ENCODE assay signal across 17 cellular contexts in the genomic region with DNA sequence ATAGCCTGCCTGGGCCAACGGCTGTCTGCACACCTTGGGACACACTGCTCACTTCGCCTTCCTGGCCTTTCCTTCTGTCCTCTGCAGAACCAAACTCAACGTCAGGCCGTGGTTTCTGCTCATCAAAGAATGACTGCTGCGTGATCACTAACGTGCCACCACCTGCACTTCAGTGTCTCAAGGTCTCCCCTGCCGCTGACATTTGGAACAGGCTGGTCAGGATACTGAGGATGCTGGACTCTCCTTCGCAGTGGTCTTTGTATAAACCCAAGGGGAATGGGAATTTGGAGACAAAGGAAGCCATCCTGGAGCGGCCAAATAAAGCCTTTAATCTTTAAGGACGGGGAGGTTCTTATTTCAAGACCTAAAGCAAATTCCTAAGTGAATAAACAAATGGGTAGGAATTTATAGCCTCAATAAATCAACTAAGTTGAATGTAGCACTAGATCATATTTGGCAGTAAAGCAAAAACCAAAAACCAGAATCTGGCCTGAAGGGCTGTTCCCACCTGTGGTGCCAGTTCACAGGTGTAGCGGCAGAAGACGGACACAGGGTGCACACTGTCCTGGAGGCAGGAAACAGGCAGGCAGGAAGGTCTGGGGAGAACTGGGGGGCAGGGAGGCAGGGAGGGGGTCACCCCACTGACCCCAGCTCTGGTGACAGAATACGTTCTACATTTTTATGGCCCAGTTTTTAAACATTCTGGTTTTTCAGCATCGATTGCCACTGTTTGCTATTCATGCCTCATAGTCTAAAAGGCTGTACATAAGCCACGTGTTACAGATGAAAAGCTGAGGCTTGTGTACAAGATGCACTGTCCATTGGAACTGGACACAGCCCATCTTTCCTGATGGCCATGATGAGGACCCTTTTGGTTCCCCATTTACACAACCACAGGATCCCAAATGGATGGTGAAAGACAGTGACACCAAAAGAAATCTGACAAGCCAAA. TPM values are rescaled to one million over a fixed set of nuclear protein-coding genes. Genes with fewer than 3 reads are reported as not detected.
DNase-seq lines count a peak whose midpoint lies in the region; ATAC-seq, FAIRE-seq and TF ChIP-seq lines count a peak whose summit lies in the region.
"Had no signal": no experiment of that assay in that cellular context is flagged by ENCODE, and none has a peak within 500 bp of the region (broad histone marks: within the 10 kb centered on the region; RNA-seq: fewer than 3 reads in every experiment).

No MANE protein-coding gene starts in this region.

- ATAC-seq in stimulated activated naive B cell treated with anti-CD40 and anti-IgM and Interleukin-4, amounts not matched to agents 10 μg/mL and 1 μg/mL and 100 μg/mL, for 72 hours (replicated peaks), result no peak
- ATAC-seq: K562 had no signal

- no peaks in the 10 kb centered on the region for H4K20me1 ChIP-seq in keratinocyte (ENCODE audit: control insufficient read depth, extremely low read depth, insufficient read depth, low read length)

- H3K27me3 ChIP-seq in keratinocyte (ENCODE audit: control insufficient read depth, extremely low read depth, insufficient read depth, low read length), result no peaks in the 10 kb centered on the region

- dilution Hi-C loops in keratinocyte (cut with MboI; ENCODE audit: extremely low pct_ligation_motif_present, low sequenced_read_pairs), result no loop called here

- peak; percentile 20 for FAIRE-seq in keratinocyte (lab: Jason Lieb, UNC)
- FAIRE-seq: astrocyte, K562 had no signal

- POLR2A ChIA-PET in HEK293T (lab: Yijun Ruan, JAX), result interaction anchor here (1.8 kb wide), 1 partner anchor 54 kb away, joined by 4 read pairs; the partner anchor contains the start of gene GINS1

- no peak overlapping the region for H3K9ac ChIP-seq in keratinocyte (ENCODE audit: control insufficient read depth, extremely low read depth, insufficient read depth, low read length)

- H3K4me1 Mint-ChIP-seq in stimulated activated naive B cell treated with anti-CD40 and anti-IgM and Interleukin-4, amounts not matched to agents 10 μg/mL and 1 μg/mL and 100 μg/mL, for 72 hours, result peaks cover 32 to 39% of the 10 kb centered on the region in 2 donors

- TF ChIP-seq CTCF in VCaP (conservative IDR thresholded peaks at IDR 0.05), result no peak
- TF ChIP-seq CTCF in keratinocyte (optimal IDR thresholded peaks at IDR 0.05 in 1 of 3, IDR thresholded peaks at IDR 0.05 in 1 of 3, conservative IDR thresholded peaks at IDR 0.05 in 1 of 3; ENCODE audit: extremely low read depth in 1 of 3, insufficient read depth in 2 of 3, low read length in 3 of 3), result peak in 2 of 3 experiments; percentile 6 to 7

- no peak overlapping the region for H3K4me3 ChIP-seq in keratinocyte (ENCODE audit: control insufficient read depth in 2 of 3, extremely low read depth in 1 of 3, insufficient read depth in 2 of 3, low read depth in 1 of 3, low read length in 3 of 3)
- H3K4me3 ChIP-seq: K562, skin epidermis had no signal

- no peak for DNase-seq in HEK293T (ENCODE audit: extremely low spot score)
- DNase-seq in keratinocyte (ENCODE audit: low read depth, low spot score), result no peak
- DNase-seq in stimulated activated naive B cell treated with anti-CD40 and anti-IgM and Interleukin-4, amounts not matched to agents 10 μg/mL and 1 μg/mL and 100 μg/mL, for 72 hours, result no peak
- DNase-seq in NCI-H446 treated with DMSO at 0.1 percent for 48 hours (lab: John Stamatoyannopoulos, UW), result no peak
- DNase-seq in NCI-H2196 (lab: John Stamatoyannopoulos, UW; ENCODE audit: unreplicated experiment), result no peak
- DNase-seq in NOMO-1 treated with DMSO at 0.1 percent for 48 hours (lab: John Stamatoyannopoulos, UW; ENCODE audit: unreplicated experiment), result no peak
- DNase-seq: activated effector memory CD4-positive, alpha-beta T cell treated with Interleukin-2 at 50 U/mL for 16 hours; DMS53; GOT3; NCI-H2227 treated with DMSO at 0.1 percent for 48 hours; nucleus accumbens; stimulated activated naive CD4-positive, alpha-beta T cell had no signal

- H3K9me3 Mint-ChIP-seq in stimulated activated naive B cell treated with anti-CD40 and anti-IgM and Interleukin-4, amounts not matched to agents 10 μg/mL and 1 μg/mL and 100 μg/mL, for 72 hours, result peaks cover 0 to 6% of the 10 kb centered on the region in 2 donors

- H3K27ac ChIP-seq in VCaP, result peak overlapping the region; percentile 96
- H3K27ac ChIP-seq in keratinocyte (ENCODE audit: control insufficient read depth, insufficient read depth, low read length), result peak overlapping the region; percentile 15

- H3K4me3 Mint-ChIP-seq in stimulated activated naive B cell treated with anti-CD40 and anti-IgM and Interleukin-4, amounts not matched to agents 10 μg/mL and 1 μg/mL and 100 μg/mL, for 72 hours, result no peak overlapping the region
- H3K4me3 Mint-ChIP-seq: memory B cell had no signal

- CTCF ChIA-PET in HEK293T (lab: Yijun Ruan, JAX), result interaction anchor here (1.0 to 1.6 kb wide), 3 partner anchors 45 to 47 kb away, joined by 3 to 4 read pairs (median 4); no protein-coding TSS in a partner anchor

- H3K4me2 ChIP-seq in keratinocyte (ENCODE audit: control insufficient read depth, extremely low read depth, insufficient read depth, low read depth, low read length), result peak overlapping the region; percentile 22

- no peaks in the 10 kb centered on the region for H3K79me2 ChIP-seq in keratinocyte (ENCODE audit: control insufficient read depth, insufficient read depth, low read length)

- H3K4me1 ChIP-seq in keratinocyte (ENCODE audit: control insufficient read depth, extremely low read depth, insufficient read depth, low read length), result peaks cover 22% of the 10 kb centered on the region

- peak overlapping the region; percentile 31 for H3K27ac Mint-ChIP-seq in stimulated activated naive B cell treated with anti-CD40 and anti-IgM and Interleukin-4, amounts not matched to agents 10 μg/mL and 1 μg/mL and 100 μg/mL, for 72 hours
- H3K27ac Mint-ChIP-seq: memory B cell had no signal

- H2AFZ ChIP-seq in keratinocyte (ENCODE audit: control insufficient read depth, low read length), result peak overlapping the region; percentile 16

- H3K36me3 Mint-ChIP-seq in stimulated activated naive B cell treated with anti-CD40 and anti-IgM and Interleukin-4, amounts not matched to agents 10 μg/mL and 1 μg/mL and 100 μg/mL, for 72 hours, result peaks cover 20 to 27% of the 10 kb centered on the region in 2 donors

- no peaks in the 10 kb centered on the region for H3K27me3 Mint-ChIP-seq in stimulated activated naive B cell treated with anti-CD40 and anti-IgM and Interleukin-4, amounts not matched to agents 10 μg/mL and 1 μg/mL and 100 μg/mL, for 72 hours
- H3K27me3 Mint-ChIP-seq: memory B cell had no signal

- H3K36me3 ChIP-seq in keratinocyte (ENCODE audit: control insufficient read depth in 2 of 2, extremely low read depth in 1 of 2, insufficient read depth in 2 of 2, low read length in 2 of 2), result no peaks in the 10 kb centered on the region

- no peaks in the 10 kb centered on the region for H3K9me1 ChIP-seq in keratinocyte (ENCODE audit: control insufficient read depth, extremely low read depth, insufficient read depth, low read length)

- H3K9me3 ChIP-seq in keratinocyte (ENCODE audit: control insufficient read depth, low read depth, low read length), result no peaks in the 10 kb centered on the region

TF ChIP-seq in HEK293T, 16 proteins besides CTCF, POLR2A, EP300 and RAD21:
- no peak for TF ChIP-seq FOXM1 (IDR thresholded peaks at IDR 0.05; ENCODE audit: borderline replicate concordance)
- TF ChIP-seq NFRKB (IDR thresholded peaks at IDR 0.05), result no peak
- TF ChIP-seq CTBP1 (IDR thresholded peaks at IDR 0.05; ENCODE audit: borderline replicate concordance), result no peak
- no peak for TF ChIP-seq FOXA1 (IDR thresholded peaks at IDR 0.05)
- TF ChIP-seq, protein P1, sequence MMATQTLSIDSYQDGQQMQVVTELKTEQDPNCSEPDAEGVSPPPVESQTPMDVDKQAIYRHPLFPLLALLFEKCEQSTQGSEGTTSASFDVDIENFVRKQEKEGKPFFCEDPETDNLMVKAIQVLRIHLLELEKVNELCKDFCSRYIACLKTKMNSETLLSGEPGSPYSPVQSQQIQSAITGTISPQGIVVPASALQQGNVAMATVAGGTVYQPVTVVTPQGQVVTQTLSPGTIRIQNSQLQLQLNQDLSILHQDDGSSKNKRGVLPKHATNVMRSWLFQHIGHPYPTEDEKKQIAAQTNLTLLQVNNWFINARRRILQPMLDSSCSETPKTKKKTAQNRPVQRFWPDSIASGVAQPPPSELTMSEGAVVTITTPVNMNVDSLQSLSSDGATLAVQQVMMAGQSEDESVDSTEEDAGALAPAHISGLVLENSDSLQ (IDR thresholded peaks at IDR 0.05), result peak; percentile 76
- TF ChIP-seq LEF1 (IDR thresholded peaks at IDR 0.05; ENCODE audit: borderline replicate concordance), result no peak

RNA-seq across cellular contexts. Expression of gene ABHD12, which starts 36.6 kb away (rescaled TPM):
- 8.3 to 16.3 TPM (median 11.2 TPM) in 3 replicates for polyA plus RNA-seq in keratinocyte
- 12.1 TPM for polyA plus RNA-seq in keratinocyte (2011; ENCODE audit: low read depth)
- polyA plus RNA-seq in keratinocyte (2011; cell fraction: cytosol; rRNA removed), result 8.9 and 9.0 TPM in 2 replicates
- 9.8 and 11.1 TPM in 2 replicates for polyA plus RNA-seq in keratinocyte (2011; cell fraction: nucleus; rRNA removed)
- polyA plus RNA-seq in keratinocyte (2012; ENCODE audit: low replicate concordance), result 20.1 and 30.1 TPM in 2 replicates
- 7.4 to 20.7 TPM (median 10.8 TPM) in 3 replicates for polyA minus RNA-seq in keratinocyte
- 10.9 TPM for polyA minus RNA-seq in keratinocyte (2011; cell fraction: cytosol; rRNA and poly(A)+ RNA removed)
- polyA minus RNA-seq in keratinocyte (2011; cell fraction: nucleus; rRNA and poly(A)+ RNA removed), result 7.1 and 14.5 TPM in 2 replicates

RNA-seq across cellular contexts. Expression of gene GINS1, which starts 53.4 kb away (rescaled TPM):
- polyA plus RNA-seq in keratinocyte, result 3.3 to 12.5 TPM (median 9.0 TPM) in 3 replicates
- polyA plus RNA-seq in keratinocyte (2011; ENCODE audit: low read depth), result 0.39 TPM
- polyA plus RNA-seq in keratinocyte (2011; cell fraction: cytosol; rRNA removed), result 3.8 and 5.5 TPM in 2 replicates
- polyA plus RNA-seq in keratinocyte (2011; cell fraction: nucleus; rRNA removed), result 4.2 and 5.5 TPM in 2 replicates
- 0.82 and 7.1 TPM in 2 replicates for polyA plus RNA-seq in keratinocyte (2012; ENCODE audit: low replicate concordance)
- 2.8 to 11.8 TPM (median 2.8 TPM) in 3 replicates for polyA minus RNA-seq in keratinocyte
- 3.3 TPM for polyA minus RNA-seq in keratinocyte (2011; cell fraction: cytosol; rRNA and poly(A)+ RNA removed)
- 1.5 and 3.3 TPM in 2 replicates for polyA minus RNA-seq in keratinocyte (2011; cell fraction: nucleus; rRNA and poly(A)+ RNA removed)
